ENCODE assay signal across 1 cellular context in the genomic region with DNA sequence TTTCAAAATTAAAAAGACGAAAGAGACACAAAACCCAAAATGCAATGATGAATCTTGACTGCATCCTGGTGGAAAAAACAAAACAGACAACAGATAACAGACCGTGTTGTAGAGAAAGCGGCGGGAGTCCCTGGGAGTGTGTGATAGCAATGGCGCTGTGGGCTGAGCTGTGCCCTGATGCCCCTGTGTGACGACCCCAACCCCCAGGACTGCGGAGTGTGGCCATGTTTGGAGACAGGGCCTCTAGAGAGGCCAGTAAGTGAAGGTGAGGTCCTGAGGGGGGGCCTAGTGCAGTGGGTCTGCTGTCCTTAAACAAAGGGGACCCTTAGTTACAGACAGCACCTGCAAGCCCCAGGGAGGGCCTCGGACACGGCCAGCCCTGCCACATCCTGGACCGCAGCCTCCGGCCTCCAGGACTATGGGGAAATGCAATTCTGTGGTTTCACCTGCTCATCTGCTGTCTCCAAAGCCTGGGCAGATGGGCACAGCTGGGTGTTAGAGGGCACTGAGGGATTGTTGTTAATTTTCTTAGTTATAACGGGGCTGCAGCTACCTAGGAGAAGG.
TF ChIP-seq lines count a peak whose summit lies in the region.

No MANE protein-coding gene starts in this region.

TF ChIP-seq in WTC11, 78 proteins besides CTCF, POLR2A, EP300 and RAD21 (continued from another document):
- TF ChIP-seq, protein P1, sequence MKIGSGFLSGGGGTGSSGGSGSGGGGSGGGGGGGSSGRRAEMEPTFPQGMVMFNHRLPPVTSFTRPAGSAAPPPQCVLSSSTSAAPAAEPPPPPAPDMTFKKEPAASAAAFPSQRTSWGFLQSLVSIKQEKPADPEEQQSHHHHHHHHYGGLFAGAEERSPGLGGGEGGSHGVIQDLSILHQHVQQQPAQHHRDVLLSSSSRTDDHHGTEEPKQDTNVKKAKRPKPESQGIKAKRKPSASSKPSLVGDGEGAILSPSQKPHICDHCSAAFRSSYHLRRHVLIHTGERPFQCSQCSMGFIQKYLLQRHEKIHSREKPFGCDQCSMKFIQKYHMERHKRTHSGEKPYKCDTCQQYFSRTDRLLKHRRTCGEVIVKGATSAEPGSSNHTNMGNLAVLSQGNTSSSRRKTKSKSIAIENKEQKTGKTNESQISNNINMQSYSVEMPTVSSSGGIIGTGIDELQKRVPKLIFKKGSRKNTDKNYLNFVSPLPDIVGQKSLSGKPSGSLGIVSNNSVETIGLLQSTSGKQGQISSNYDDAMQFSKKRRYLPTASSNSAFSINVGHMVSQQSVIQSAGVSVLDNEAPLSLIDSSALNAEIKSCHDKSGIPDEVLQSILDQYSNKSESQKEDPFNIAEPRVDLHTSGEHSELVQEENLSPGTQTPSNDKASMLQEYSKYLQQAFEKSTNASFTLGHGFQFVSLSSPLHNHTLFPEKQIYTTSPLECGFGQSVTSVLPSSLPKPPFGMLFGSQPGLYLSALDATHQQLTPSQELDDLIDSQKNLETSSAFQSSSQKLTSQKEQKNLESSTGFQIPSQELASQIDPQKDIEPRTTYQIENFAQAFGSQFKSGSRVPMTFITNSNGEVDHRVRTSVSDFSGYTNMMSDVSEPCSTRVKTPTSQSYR (CRISPR knock-in tag; IDR thresholded peaks at IDR 0.05): no peak
